In genomic region chr16:3536271-3536671, GRCh38 we compare ENCODE assay signal across 16 cellular contexts. TPM values are rescaled to one million over a fixed set of nuclear protein-coding genes. Genes with fewer than 3 reads are reported as not detected.
DNase-seq lines count a peak whose midpoint lies in the region; ATAC-seq and TF ChIP-seq lines count a peak whose summit lies in the region.
"Had no signal": no experiment of that assay in that cellular context is flagged by ENCODE, and none has a peak within 500 bp of the region (broad histone marks: within the 10 kb centered on the region; RNA-seq: fewer than 3 reads in every experiment).

No MANE protein-coding gene starts in this region.

- H3K4me1 ChIP-seq in skeletal muscle satellite cell (ENCODE audit: control insufficient read depth, insufficient read depth, low read length): peaks cover 10% of the 10 kb centered on the region
- H3K4me1 ChIP-seq: spleen had no signal

- CTCF ChIA-PET in activated CD4-positive, alpha-beta T cell treated with anti-CD3 and anti-CD28 coated beads, Interleukin-2, amount 10 ng/mL, durations not matched to agents 7 days and 5 days (lab: Charles Lee): interaction anchor here (1.2 to 1.7 kb wide), 2 partner anchors 8 to 11 kb away, joined by 4 to 5 read pairs; no protein-coding TSS in a partner anchor
- CTCF ChIA-PET in activated CD4-positive, alpha-beta T cell treated with anti-CD3 and anti-CD28 coated beads for 36 hours (lab: Charles Lee): interaction anchor here (0.9 kb wide), 1 partner anchor 11 kb away, joined by 5 read pairs; no protein-coding TSS in a partner anchor

- POLR2A ChIA-PET in activated CD4-positive, alpha-beta T cell treated with anti-CD3 and anti-CD28 coated beads, Interleukin-2, amount 10 ng/mL, durations not matched to agents 7 days and 5 days (lab: Charles Lee): no interaction called here
- POLR2A ChIA-PET in activated CD4-positive, alpha-beta T cell treated with anti-CD3 and anti-CD28 coated beads for 36 hours (lab: Charles Lee): no interaction called here

- H3K4me3 ChIP-seq in fibroblast of pulmonary artery (replicated peaks; ENCODE audit: low read depth, low read length) (no peak overlapping the region), skeletal muscle satellite cell (ENCODE audit: low read length) (no peak overlapping the region)
- H3K4me3 ChIP-seq: SJSA1, spleen had no signal

- in situ Hi-C loops in GM13976 (cut with MboI; ENCODE audit: low sequenced_read_pairs, unreplicated experiment): loop anchor here (25.0 kb wide), 2 partner anchors 126 to 351 kb away; partner anchors contain the start of genes CREBBP and DNASE1

- no peak for ATAC-seq in activated CD4-positive, alpha-beta T cell treated with anti-CD3 and anti-CD28 coated beads for 36 hours
- ATAC-seq: activated CD8-positive, alpha-beta T cell treated with anti-CD3 and anti-CD28 coated beads, Interleukin-2, amount 10 ng/mL, durations not matched to agents 7 days and 5 days had no signal

- intact Hi-C loops in activated CD4-positive, alpha-beta T cell treated with anti-CD3 and anti-CD28 coated beads for 36 hours (cut with DNase I, micrococcal nuclease): no loop called here

- peaks cover 63% of the 10 kb centered on the region for H3K36me3 Mint-ChIP-seq in activated CD4-positive, alpha-beta T cell treated with anti-CD3 and anti-CD28 coated beads, Interleukin-2, amount 10 ng/mL, durations not matched to agents 7 days and 5 days (ENCODE audit: low read depth)
- H3K36me3 Mint-ChIP-seq in activated CD4-positive, alpha-beta T cell treated with anti-CD3 and anti-CD28 coated beads for 36 hours (ENCODE audit: low read depth): peaks cover 11% of the 10 kb centered on the region

- H3K27ac Mint-ChIP-seq in activated CD4-positive, alpha-beta T cell treated with anti-CD3 and anti-CD28 coated beads, Interleukin-2, amount 10 ng/mL, durations not matched to agents 7 days and 5 days: peak overlapping the region; percentile 62
- no peak overlapping the region for H3K27ac Mint-ChIP-seq in activated CD4-positive, alpha-beta T cell treated with anti-CD3 and anti-CD28 coated beads for 36 hours
- H3K27ac Mint-ChIP-seq: activated CD8-positive, alpha-beta T cell treated with anti-CD3 and anti-CD28 coated beads, Interleukin-2, amount 10 ng/mL, durations not matched to agents 7 days and 5 days had no signal

- H3K9ac ChIP-seq in skeletal muscle satellite cell (ENCODE audit: low read depth, low read length): no peak overlapping the region

- H3K4me2 ChIP-seq in skeletal muscle satellite cell (ENCODE audit: low read length): peak overlapping the region; percentile 9

- DNase-seq in activated CD4-positive, alpha-beta T cell treated with anti-CD3 and anti-CD28 coated beads, Interleukin-2, amount 10 ng/mL, durations not matched to agents 7 days and 5 days: no peak
- DNase-seq in activated CD4-positive, alpha-beta T cell treated with anti-CD3 and anti-CD28 coated beads for 36 hours: no peak
- DNase-seq in amniotic epithelial cell (ENCODE audit: low read depth): peak; percentile 83
- peak; percentile 46 for DNase-seq in fibroblast of pulmonary artery (ENCODE audit: low read depth)
- DNase-seq in GM13976 (ENCODE audit: low spot score): no peak
- DNase-seq in SK-N-DZ (ENCODE audit: low spot score): no peak
- no peak for DNase-seq in NK-92 treated with Interleukin-12 subunit alpha and Interleukin-12 subunit beta, amount 100 ng/mL, for 24 hours (lab: John Stamatoyannopoulos, UW)
- DNase-seq: activated CD8-positive, alpha-beta T cell treated with anti-CD3 and anti-CD28 coated beads, Interleukin-2, amount 10 ng/mL, durations not matched to agents 7 days and 5 days; activated naive CD4-positive, alpha-beta T cell treated with Interleukin-2 at 50 U/mL for 16 hours; dermis blood vessel endothelial cell; H9; spleen had no signal

- no peaks in the 10 kb centered on the region for H3K9me3 ChIP-seq in skeletal muscle satellite cell (replicated peaks; ENCODE audit: low read length)
- H3K9me3 ChIP-seq: SJSA1, spleen had no signal

- peaks cover 2% of the 10 kb centered on the region for H3K4me1 Mint-ChIP-seq in activated CD4-positive, alpha-beta T cell treated with anti-CD3 and anti-CD28 coated beads, Interleukin-2, amount 10 ng/mL, durations not matched to agents 7 days and 5 days
- H3K4me1 Mint-ChIP-seq in activated CD4-positive, alpha-beta T cell treated with anti-CD3 and anti-CD28 coated beads for 36 hours: no peaks in the 10 kb centered on the region

- no peak overlapping the region for H3K4me3 Mint-ChIP-seq in activated CD4-positive, alpha-beta T cell treated with anti-CD3 and anti-CD28 coated beads, Interleukin-2, amount 10 ng/mL, durations not matched to agents 7 days and 5 days
- no peak overlapping the region for H3K4me3 Mint-ChIP-seq in activated CD4-positive, alpha-beta T cell treated with anti-CD3 and anti-CD28 coated beads for 36 hours
- H3K4me3 Mint-ChIP-seq: activated CD8-positive, alpha-beta T cell treated with anti-CD3 and anti-CD28 coated beads, Interleukin-2, amount 10 ng/mL, durations not matched to agents 7 days and 5 days; H9 had no signal

- peaks cover 24% of the 10 kb centered on the region for H3K36me3 ChIP-seq in skeletal muscle satellite cell (ENCODE audit: insufficient read depth, low read length)

- no peaks in the 10 kb centered on the region for H3K27me3 Mint-ChIP-seq in activated CD4-positive, alpha-beta T cell treated with anti-CD3 and anti-CD28 coated beads, Interleukin-2, amount 10 ng/mL, durations not matched to agents 7 days and 5 days
- no peaks in the 10 kb centered on the region for H3K27me3 Mint-ChIP-seq in activated CD4-positive, alpha-beta T cell treated with anti-CD3 and anti-CD28 coated beads for 36 hours

- H3K27me3 ChIP-seq in skeletal muscle satellite cell (ENCODE audit: control insufficient read depth, insufficient read depth, low read length): no peaks in the 10 kb centered on the region
- H3K27me3 ChIP-seq: SJSA1, spleen had no signal

- TF ChIP-seq CTCF in fibroblast of pulmonary artery (IDR thresholded peaks at IDR 0.05; ENCODE audit: low read length, missing control alignments) (no peak), GM13976 (IDR thresholded peaks at IDR 0.05; ENCODE audit: borderline replicate concordance, control extremely low read depth, extremely low read depth, insufficient read depth, missing control alignments) (no peak)

- no peaks in the 10 kb centered on the region for H3K9me3 Mint-ChIP-seq in activated CD4-positive, alpha-beta T cell treated with anti-CD3 and anti-CD28 coated beads, Interleukin-2, amount 10 ng/mL, durations not matched to agents 7 days and 5 days
- no peaks in the 10 kb centered on the region for H3K9me3 Mint-ChIP-seq in activated CD4-positive, alpha-beta T cell treated with anti-CD3 and anti-CD28 coated beads for 36 hours (ENCODE audit: low read depth)
- H3K9me3 Mint-ChIP-seq: H9 had no signal

RNA-seq across cellular contexts. Expression of gene CLUAP1, which starts 35.5 kb away (rescaled TPM):
- total RNA-seq in activated CD4-positive, alpha-beta T cell treated with anti-CD3 and anti-CD28 coated beads, Interleukin-2, amount 10 ng/mL, durations not matched to agents 7 days and 5 days: 10 to 100 TPM; 39.0 to 43.2 TPM
- 10 to 100 TPM; 20.2 to 21.3 TPM for total RNA-seq in activated CD4-positive, alpha-beta T cell treated with anti-CD3 and anti-CD28 coated beads for 36 hours
- total RNA-seq in skeletal muscle satellite cell (2012; rRNA removed): 9.8 and 13.2 TPM in 2 replicates
- polyA plus RNA-seq in SK-N-DZ (2014; cell fraction: cytosol; rRNA removed): 16.0 and 22.4 TPM in 2 replicates
- 12.6 and 13.5 TPM in 2 replicates for polyA plus RNA-seq in SK-N-DZ (2014; cell fraction: nucleus; rRNA removed)

RNA-seq across cellular contexts. Expression of gene NLRC3, which starts 40.9 kb away (rescaled TPM):
- total RNA-seq in activated CD4-positive, alpha-beta T cell treated with anti-CD3 and anti-CD28 coated beads, Interleukin-2, amount 10 ng/mL, durations not matched to agents 7 days and 5 days: 10 to 100 TPM; 80.7 to 98.7 TPM
- total RNA-seq in activated CD4-positive, alpha-beta T cell treated with anti-CD3 and anti-CD28 coated beads for 36 hours: 10 to 100 TPM; 14.9 to 20.5 TPM
- total RNA-seq in skeletal muscle satellite cell (2012; rRNA removed): not detected in 2 replicates
- not detected in 2 replicates for polyA plus RNA-seq in SK-N-DZ (2014; cell fraction: cytosol; rRNA removed)
- polyA plus RNA-seq in SK-N-DZ (2014; cell fraction: nucleus; rRNA removed): 0.65 TPM in 1 of 2 replicates, not detected in the other
- total RNA-seq: SJSA1 had no signal

RNA-seq across cellular contexts. Expression of gene C16orf90, which starts 41.0 kb away (rescaled TPM):
- total RNA-seq in activated CD4-positive, alpha-beta T cell treated with anti-CD3 and anti-CD28 coated beads, Interleukin-2, amount 10 ng/mL, durations not matched to agents 7 days and 5 days: not detected
- total RNA-seq in activated CD4-positive, alpha-beta T cell treated with anti-CD3 and anti-CD28 coated beads for 36 hours: not detected
- not detected in 2 replicates for total RNA-seq in skeletal muscle satellite cell (2012; rRNA removed)
- not detected in 2 replicates for polyA plus RNA-seq in SK-N-DZ (2014; cell fraction: cytosol; rRNA removed)
- not detected in 2 replicates for polyA plus RNA-seq in SK-N-DZ (2014; cell fraction: nucleus; rRNA removed)
- total RNA-seq: activated CD8-positive, alpha-beta T cell treated with anti-CD3 and anti-CD28 coated beads, Interleukin-2, amount 10 ng/mL, durations not matched to agents 7 days and 5 days; dermis blood vessel endothelial cell; frontal cortex; H9; SJSA1; spleen; temporal lobe had no signal
- polyA plus RNA-seq: spleen had no signal

Comparison
In these comparisons a context has a peak if more than half of its experiments do, and no peak if none do; other contexts are left out.
1. DNase-seq: peak in amniotic epithelial cell (single experiment) and fibroblast of pulmonary artery (single experiment); none in activated CD4-positive, alpha-beta T cell treated with anti-CD3 and anti-CD28 coated beads, Interleukin-2, amount 10 ng/mL, durations not matched to agents 7 days and 5 days (single experiment), activated CD4-positive, alpha-beta T cell treated with anti-CD3 and anti-CD28 coated beads for 36 hours (single experiment), GM13976 (single experiment), SK-N-DZ (single experiment) and NK-92 treated with Interleukin-12 subunit alpha and Interleukin-12 subunit beta, amount 100 ng/mL, for 24 hours (single experiment).